ENCODE assay signal across 12 cellular contexts in the genomic region with DNA sequence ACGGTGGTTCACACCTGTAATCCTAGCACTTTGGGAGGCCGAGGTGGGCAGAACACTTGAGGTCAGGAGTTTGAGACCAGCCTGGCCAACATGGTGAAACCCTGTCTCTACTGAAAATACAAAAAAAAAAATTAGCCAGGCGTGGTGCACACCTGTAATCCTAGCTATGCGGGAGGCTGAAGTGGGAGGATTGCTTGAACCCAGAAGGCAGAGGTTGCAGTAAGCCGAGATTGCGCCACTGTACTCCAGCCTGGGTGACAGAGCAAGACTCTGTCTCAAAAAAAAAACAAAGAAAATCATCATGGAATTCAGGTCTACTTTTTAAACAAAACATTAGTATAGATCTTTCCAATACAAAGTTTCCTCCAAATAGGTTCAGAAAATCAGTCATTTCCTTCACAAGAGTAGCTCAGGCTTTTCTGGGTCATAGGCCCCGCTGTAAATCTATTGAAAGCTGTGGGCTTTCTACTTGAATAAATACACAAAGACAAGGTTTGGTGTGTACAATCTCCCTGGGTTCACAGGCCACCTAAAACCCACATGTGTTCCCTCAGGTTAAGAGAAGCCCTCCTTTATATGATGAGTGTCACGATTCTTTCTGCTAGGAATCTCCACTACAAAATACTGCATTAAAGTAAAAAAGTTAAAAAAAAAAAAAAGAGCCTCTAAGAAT. TPM values are rescaled to one million over a fixed set of nuclear protein-coding genes. Genes with fewer than 3 reads are reported as not detected.
"Had no signal": no experiment of that assay in that cellular context is flagged by ENCODE, and none has a peak within 500 bp of the region (broad histone marks: within the 10 kb centered on the region; RNA-seq: fewer than 3 reads in every experiment).

No MANE protein-coding gene starts in this region.

RNA-seq across cellular contexts. Expression of a gene that starts 37.1 kb away (rescaled TPM):
- total RNA-seq: OCI-LY7, PC-3, PC-9, Peyer's patch, Right ventricle myocardium inferior, Right ventricle myocardium superior, RPMI7951, SJCRH30, SJSA1, SK-MEL-5, T-cell had no signal
- polyA plus RNA-seq: SK-N-SH had no signal

RNA-seq across cellular contexts. Expression of a gene that starts 43.4 kb away (rescaled TPM):
- total RNA-seq: OCI-LY7, PC-3, PC-9, Peyer's patch, Right ventricle myocardium inferior, Right ventricle myocardium superior, RPMI7951, SJCRH30, SJSA1, SK-MEL-5 had no signal
